Comparison of ENCODE assay signal across 1 cellular context in the genomic region with DNA sequence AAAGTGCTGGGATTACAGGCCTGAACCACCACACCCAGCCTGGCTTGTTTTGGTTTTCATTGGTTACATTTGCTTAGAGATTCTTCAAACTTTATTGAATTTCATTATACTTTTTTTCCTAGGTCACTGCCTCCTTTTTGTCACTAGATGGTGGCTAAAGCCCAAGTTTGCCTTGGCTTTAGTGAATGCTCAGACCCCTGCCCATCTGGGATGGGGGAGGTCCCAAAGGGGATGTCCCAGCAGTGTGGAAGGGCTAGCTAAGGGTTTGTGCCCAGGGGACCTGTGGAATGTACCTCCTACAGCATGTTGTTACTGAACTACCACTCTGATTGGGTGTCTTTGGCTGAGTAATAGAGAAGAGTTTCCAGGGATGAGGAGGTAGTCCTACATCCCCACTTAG.
TF ChIP-seq lines count a peak whose summit lies in the region.

No MANE protein-coding gene starts in this region.

TF ChIP-seq in WTC11, 78 proteins besides CTCF, POLR2A, EP300 and RAD21 (continued from another document):
- TF ChIP-seq CBFB (CRISPR knock-in tag; IDR thresholded peaks at IDR 0.05; ENCODE audit: low read depth), result no peak
- TF ChIP-seq USF2 (CRISPR knock-in tag; IDR thresholded peaks at IDR 0.05), result no peak
- no peak for TF ChIP-seq STAT6 (CRISPR knock-in tag; conservative IDR thresholded peaks at IDR 0.05; ENCODE audit: low read depth)
- no peak for TF ChIP-seq ZNF423 (CRISPR knock-in tag; IDR thresholded peaks at IDR 0.05)
- TF ChIP-seq ZSCAN18 (CRISPR knock-in tag; IDR thresholded peaks at IDR 0.05), result no peak
TF ChIP-seq in WTC11: peak in this region for 0.
